Comparison of ENCODE assay signal across 10 cellular contexts in the genomic region with DNA sequence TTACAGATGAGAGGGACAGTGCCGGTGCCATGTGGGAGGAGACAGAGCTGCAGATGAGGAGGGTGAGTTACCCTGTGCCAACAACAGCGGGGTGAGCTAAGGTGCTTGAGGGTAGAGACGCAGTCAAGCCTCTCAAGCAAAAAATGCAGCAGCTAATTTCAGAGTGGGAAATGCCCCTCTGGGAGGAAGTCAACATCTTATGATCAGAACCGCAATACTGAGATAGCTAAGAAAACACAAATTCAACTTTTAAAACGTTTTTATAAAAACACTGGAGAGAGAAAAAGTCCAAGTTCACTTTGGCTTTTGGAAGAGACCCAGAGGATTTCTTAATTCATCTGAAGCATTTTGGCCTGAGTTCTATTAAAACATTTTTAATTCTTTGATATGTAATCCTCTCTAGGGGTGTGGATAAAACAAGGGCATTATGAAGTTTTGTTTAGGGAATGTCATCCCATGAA.
DNase-seq lines count a peak whose midpoint lies in the region; ATAC-seq, FAIRE-seq and TF ChIP-seq lines count a peak whose summit lies in the region.
"Had no signal": no experiment of that assay in that cellular context is flagged by ENCODE, and none has a peak within 500 bp of the region (broad histone marks: within the 10 kb centered on the region; RNA-seq: fewer than 3 reads in every experiment).

No MANE protein-coding gene starts in this region.

- intact Hi-C loops in GM12878 (cut with micrococcal nuclease; ENCODE audit: unreplicated experiment) = no loop called here
- intact Hi-C loops in psoas muscle (cut with DNase I) = no loop called here

- TF ChIP-seq EP300 in GM12878 (IDR thresholded peaks at IDR 0.05; ENCODE audit: borderline replicate concordance in 1 of 2, control insufficient read depth in 1 of 2, low read depth in 2 of 2, low read length in 2 of 2) = no peak

- no peaks in the 10 kb centered on the region for H4K20me1 ChIP-seq in GM12878 (ENCODE audit: control insufficient read depth, insufficient read depth)

- 34% methylated on average over 5 of the region's 5 CpGs for WGBS in GM12878 (ENCODE audit: insufficient coverage, insufficient replicate concordance, low lambda C conversion rate, missing lambda C conversion rate)
- WGBS in psoas muscle, 3 donors = 15 to 26% (median 23%) methylated on average over 5 of the region's 5 CpGs

- RAD21 ChIA-PET in GM12878 (lab: Charles Lee; ENCODE audit: unreplicated experiment) = no interaction called here

- H3K27ac ChIP-seq in GM12878 (ENCODE audit: control insufficient read depth, insufficient read depth) = no peak overlapping the region; the same call in 1 of the 2 replicates
- H3K27ac ChIP-seq in psoas muscle = no peak overlapping the region
- no peak overlapping the region for H3K27ac ChIP-seq in effector memory CD4-positive, alpha-beta T cell (ENCODE audit: insufficient read depth, low read length, poor library complexity, severe bottlenecking)

- BruUV-seq in GM12878 (replicated peaks; lab: Mats Ljungman, UMichigan) = no TSS peak

- H3K27me3 ChIP-seq in GM12878 (replicated peaks in 1 of 2; ENCODE audit: control insufficient read depth in 2 of 2, insufficient read depth in 2 of 2, low read length in 1 of 2) (no peaks in the 10 kb centered on the region), psoas muscle (ENCODE audit: insufficient read depth in 3 of 3, low read length in 2 of 3) (no peaks in the 10 kb centered on the region)
- H3K27me3 ChIP-seq in effector memory CD4-positive, alpha-beta T cell (replicated peaks; ENCODE audit: control insufficient read depth, insufficient read depth, low read length, poor library complexity, severe bottlenecking) = no peaks in the 10 kb centered on the region

- FAIRE-seq in GM12878 (lab: Jason Lieb, UNC) = no peak

- no peak for TF ChIP-seq POLR2A in GM12878 (IDR thresholded peaks at IDR 0.05; ENCODE audit: low read depth, low read length)

- CTCF ChIA-PET in GM12878 (lab: Yijun Ruan, JAX) = interaction anchor here (1.0 kb wide), 1 partner anchor 48 kb away, joined by 3 read pairs; no protein-coding TSS in a partner anchor

- H3K4me2 ChIP-seq in GM12878 (ENCODE audit: control insufficient read depth, insufficient read depth) = peak overlapping the region; percentile 43; the same call in 1 of the 2 replicates

- SMC1A ChIA-PET in GM12878 (lab: Charles Lee; ENCODE audit: uncharacterized antibody, unreplicated experiment) = interaction anchor here (1.0 to 1.5 kb wide), 3 partner anchors 10 to 421 kb away, joined by 3 to 4 read pairs (median 3); no protein-coding TSS in a partner anchor

- TF ChIP-seq CTCF in GM12878 (IDR thresholded peaks at IDR 0.05 in 2 of 3, conservative IDR thresholded peaks at IDR 0.05 in 1 of 3; ENCODE audit: control insufficient read depth in 2 of 3, extremely low read depth in 1 of 3, insufficient read depth in 1 of 3, low read depth in 3 of 3, low read length in 3 of 3) = no peak
- no peak for TF ChIP-seq CTCF in psoas muscle (IDR thresholded peaks at IDR 0.05)

- no peak for TF ChIP-seq RAD21 in GM12878 (IDR thresholded peaks at IDR 0.05; ENCODE audit: insufficient read depth, low read depth, low read length)

- H3K36me3 ChIP-seq in GM12878 (ENCODE audit: control insufficient read depth in 2 of 2, insufficient read depth in 2 of 2, low read length in 1 of 2) (no peaks in the 10 kb centered on the region), psoas muscle (ENCODE audit: insufficient read depth in 1 of 2, low read depth in 1 of 2) (no peaks in the 10 kb centered on the region)
- no peaks in the 10 kb centered on the region for H3K36me3 ChIP-seq in effector memory CD4-positive, alpha-beta T cell (ENCODE audit: control insufficient read depth, insufficient read depth, low read length)

- H3K9me3 ChIP-seq in GM12878 (replicated peaks; ENCODE audit: control insufficient read depth, insufficient read depth, low read length) = no peaks in the 10 kb centered on the region; the same call in 1 of the 3 replicates
- no peaks in the 10 kb centered on the region for H3K9me3 ChIP-seq in psoas muscle
- H3K9me3 ChIP-seq in effector memory CD4-positive, alpha-beta T cell (ENCODE audit: control insufficient read depth, low read length) = no peaks in the 10 kb centered on the region

- in situ Hi-C loops in GM12878 (cut with MboI) = no loop called here

- H3K4me3 ChIP-seq in GM12878 = no peak overlapping the region
- H3K4me3 ChIP-seq in psoas muscle = no peak overlapping the region
- no peak overlapping the region for H3K4me3 ChIP-seq in effector memory CD4-positive, alpha-beta T cell (ENCODE audit: insufficient read depth, low read depth, low read length, poor library complexity, severe bottlenecking)

- H3K79me2 ChIP-seq in GM12878 (ENCODE audit: control insufficient read depth, insufficient read depth, low read length) = no peaks in the 10 kb centered on the region

- H2AFZ ChIP-seq in GM12878 (ENCODE audit: control insufficient read depth, low read depth, low read length) = peak overlapping the region; percentile 74

- POLR2A ChIA-PET in GM12878 (lab: Charles Lee) = no interaction called here

- H3K4me1 ChIP-seq in GM12878 (ENCODE audit: control insufficient read depth, insufficient read depth, low read length) = peaks cover 12% of the 10 kb centered on the region
- no peaks in the 10 kb centered on the region for H3K4me1 ChIP-seq in psoas muscle
- no peaks in the 10 kb centered on the region for H3K4me1 ChIP-seq in effector memory CD4-positive, alpha-beta T cell (ENCODE audit: control insufficient read depth, insufficient read depth, low read length, poor library complexity, severe bottlenecking)

- peak; percentile 73 for ATAC-seq in GM19023 (IDR thresholded peaks at IDR 0.05; ENCODE audit: unreplicated experiment)
- peak; percentile 67 for ATAC-seq in HG02840 (IDR thresholded peaks at IDR 0.05; ENCODE audit: low FRiP score, unreplicated experiment)
- peak; percentile 86 for ATAC-seq in GM12878
- ATAC-seq in psoas muscle = peak in 1 of 4 donors; percentile 64

- H3K9ac ChIP-seq in GM12878 (ENCODE audit: control insufficient read depth, insufficient read depth, low read length) = no peak overlapping the region

- DNase-seq in GM12878 (ENCODE audit: low read depth, low spot score) (peak; percentile 53), psoas muscle (peak; percentile 35 to 64), anterior cingulate cortex (lab: John Stamatoyannopoulos, UW) (no peak), HUDEP-2 (lab: John Stamatoyannopoulos, UW; ENCODE audit: unreplicated experiment in 76 of 76) (no peak), DMS153 (lab: John Stamatoyannopoulos, UW) (no peak)
- DNase-seq in effector memory CD4-positive, alpha-beta T cell = no peak
- DNase-seq: activated CD4-positive, alpha-beta memory T cell treated with anti-CD3 and anti-CD28 coated beads for 36 hours; hypothalamus had no signal

TF ChIP-seq in GM12878, 131 proteins besides CTCF, POLR2A, EP300 and RAD21 (continues in another document):
- TF ChIP-seq SMAD5 (IDR thresholded peaks at IDR 0.05; ENCODE audit: low read depth) = no peak
- peak; percentile 77; the same call in 1 of the 2 replicates for TF ChIP-seq RBBP5 (conservative IDR thresholded peaks at IDR 0.05)
- peak; percentile 66 for TF ChIP-seq NFIC (IDR thresholded peaks at IDR 0.05; ENCODE audit: low read depth, low read length)
- TF ChIP-seq RUNX3 (IDR thresholded peaks at IDR 0.05; ENCODE audit: low read length) = peak; percentile 78
- TF ChIP-seq NR2C1 (IDR thresholded peaks at IDR 0.05) = no peak
- TF ChIP-seq E4F1 (IDR thresholded peaks at IDR 0.05; ENCODE audit: borderline replicate concordance, partially characterized antibody) = no peak
- TF ChIP-seq FOS (IDR thresholded peaks at IDR 0.05; ENCODE audit: borderline replicate concordance, extremely low read depth, insufficient read length) = no peak
- TF ChIP-seq MTA3 (IDR thresholded peaks at IDR 0.05; ENCODE audit: borderline replicate concordance, low read length) = no peak
- no peak for TF ChIP-seq NFXL1 (IDR thresholded peaks at IDR 0.05; ENCODE audit: borderline replicate concordance)

Comparison
In these comparisons a context has a peak if more than half of its experiments do, and no peak if none do; other contexts are left out.
1. DNase-seq: peak in GM12878 (single experiment) and psoas muscle (2 of 2); none in anterior cingulate cortex (0 of 58), effector memory CD4-positive, alpha-beta T cell (0 of 3), HUDEP-2 (0 of 76) and DMS153 (single experiment).